13 cellular contexts compared by ENCODE assay signal in genomic region chr19:8331263-8331840, GRCh38. TPM values are rescaled to one million over a fixed set of nuclear protein-coding genes. Genes with fewer than 3 reads are reported as not detected.
A peak's percentile ranks its signal among the peaks of the same experiment; 100 is the strongest.
DNase-seq lines count a peak whose midpoint lies in the region; ATAC-seq and TF ChIP-seq lines count a peak whose summit lies in the region.
"Had no signal": no experiment of that assay in that cellular context is flagged by ENCODE, and none has a peak within 500 bp of the region (broad histone marks: within the 10 kb centered on the region; RNA-seq: fewer than 3 reads in every experiment).

No MANE protein-coding gene starts in this region.

- POLR2A ChIA-PET in HEK293 (lab: Yijun Ruan, JAX): interaction anchor here (1.5 kb wide), 1 partner anchor 10 kb away, joined by 6 read pairs; the partner anchor contains the start of genes NDUFA7 and RPS28

- no peaks in the 10 kb centered on the region for H4K20me1 ChIP-seq in osteoblast (ENCODE audit: insufficient read depth, low read length)

- no peaks in the 10 kb centered on the region for H3K36me3 ChIP-seq in HEK293 (ENCODE audit: control insufficient read depth in 2 of 2, insufficient read depth in 1 of 2, low read length in 2 of 2)
- no peaks in the 10 kb centered on the region for H3K36me3 ChIP-seq in osteoblast (ENCODE audit: insufficient read depth, low read length)

- peaks cover 27% of the 10 kb centered on the region for H3K27me3 ChIP-seq in osteoblast (ENCODE audit: insufficient read depth, low read length)

- H3K27ac ChIP-seq in HEK293 (ENCODE audit: extremely low read depth, low read depth, low read length): no peak overlapping the region
- H3K27ac ChIP-seq in osteoblast (ENCODE audit: low read depth, low read length): no peak overlapping the region
- H3K27ac ChIP-seq: C4-2B had no signal

- CTCF ChIA-PET in HEK293 (lab: Yijun Ruan, JAX): interaction anchor here (0.6 to 0.9 kb wide), 3 partner anchors 21 to 250 kb away, joined by 3 read pairs; no protein-coding TSS in a partner anchor

- H2AFZ ChIP-seq in osteoblast (ENCODE audit: low read length): no peak overlapping the region

- no peaks in the 10 kb centered on the region for H3K79me2 ChIP-seq in osteoblast (ENCODE audit: insufficient read depth, low read length)

- H3K4me2 ChIP-seq in osteoblast (ENCODE audit: insufficient read depth, low read length): no peak overlapping the region

- H3K4me3 ChIP-seq in HEK293 (ENCODE audit: low read depth, low read length): no peak overlapping the region
- H3K4me3 ChIP-seq in osteoblast (ENCODE audit: insufficient read depth, low read length): no peak overlapping the region

- no peak for ATAC-seq in GM21619 (IDR thresholded peaks at IDR 0.05; ENCODE audit: unreplicated experiment)

- DNase-seq in dedifferentiated amniotic fluid mesenchymal stem cell (ENCODE audit: extremely low spot score): peak; percentile 11
- DNase-seq in osteoblast (ENCODE audit: insufficient read length, low spot score, missing footprints): peak; percentile 79
- no peak for DNase-seq in germinal center (ENCODE audit: low spot score)
- DNase-seq in activated CD8-positive, alpha-beta memory T cell treated with anti-CD3 and anti-CD28 coated beads for 24 hours: no peak
- DNase-seq: ACHN; AML-193; Caco-2; CD4-positive, alpha-beta T cell; GOT3; H9 had no signal

- H3K4me1 ChIP-seq in HEK293 (ENCODE audit: control insufficient read depth, insufficient read depth, low read length) (no peaks in the 10 kb centered on the region; the same call in 1 of the 2 replicates), osteoblast (ENCODE audit: insufficient read depth, low read length) (no peaks in the 10 kb centered on the region)

- no peak for TF ChIP-seq CTCF in HEK293 (tag by site-specific recombination; IDR thresholded peaks at IDR 0.05)
- no peak for TF ChIP-seq CTCF in osteoblast (IDR thresholded peaks at IDR 0.05; ENCODE audit: extremely low read depth, low read depth, low read length)

- H3K9me3 ChIP-seq in HEK293 (ENCODE audit: control insufficient read depth, insufficient read depth, low read depth, low read length): no peaks in the 10 kb centered on the region
- no peaks in the 10 kb centered on the region for H3K9me3 ChIP-seq in osteoblast (ENCODE audit: low read depth, low read length)
- H3K9me3 ChIP-seq: Caco-2 had no signal

TF ChIP-seq in HEK293, 187 proteins besides CTCF, POLR2A, EP300 and RAD21:
- TF ChIP-seq ZNF692 (tag by site-specific recombination; IDR thresholded peaks at IDR 0.05) (peak; percentile 93), ZFP69B (tag by site-specific recombination; IDR thresholded peaks at IDR 0.05) (peak; percentile 85), ZBTB8A (tag by site-specific recombination; IDR thresholded peaks at IDR 0.05) (0 out of 2 replicates have a peak, but pooled peaks have one; percentile 8), ZIC2 (tag by site-specific recombination; IDR thresholded peaks at IDR 0.05) (peak; percentile 43), ZNF10 (tag by site-specific recombination; IDR thresholded peaks at IDR 0.05) (no peak)

RNA-seq across cellular contexts. Expression of gene RPS28, which starts 10.1 kb away (rescaled TPM):
- 177 and 180 TPM in 2 replicates for total RNA-seq in osteoblast

RNA-seq across cellular contexts. Expression of gene NDUFA7, which starts 10.2 kb away (rescaled TPM):
- 9.0 and 18.3 TPM in 2 replicates for total RNA-seq in osteoblast

RNA-seq across cellular contexts. Expression of gene KANK3, which starts 11.7 kb away (rescaled TPM):
- total RNA-seq in osteoblast: 0.59 TPM in 1 of 2 replicates, not detected in the other

RNA-seq across cellular contexts. Expression of gene CD320, which starts 23.2 kb away (rescaled TPM):
- 18.6 and 22.8 TPM in 2 replicates for total RNA-seq in osteoblast

RNA-seq across cellular contexts. Expression of gene ANGPTL4, which starts 32.6 kb away (rescaled TPM):
- total RNA-seq in osteoblast: 1.1 and 1.2 TPM in 2 replicates
- total RNA-seq: CD4-positive, alpha-beta T cell had no signal

Comparison
In these comparisons a context has a peak if more than half of its experiments do, and no peak if none do; other contexts are left out.
1. DNase-seq: peak in dedifferentiated amniotic fluid mesenchymal stem cell (single experiment) and osteoblast (single experiment); none in germinal center (single experiment) and activated CD8-positive, alpha-beta memory T cell treated with anti-CD3 and anti-CD28 coated beads for 24 hours (single experiment).